In genomic region chr1:41507152-41507720, GRCh38 we compare ENCODE assay signal across 29 cellular contexts. TPM values are rescaled to one million over a fixed set of nuclear protein-coding genes. Genes with fewer than 3 reads are reported as not detected.
DNase-seq lines count a peak whose midpoint lies in the region; ATAC-seq and TF ChIP-seq lines count a peak whose summit lies in the region.
"Had no signal": no experiment of that assay in that cellular context is flagged by ENCODE, and none has a peak within 500 bp of the region (broad histone marks: within the 10 kb centered on the region; RNA-seq: fewer than 3 reads in every experiment).

No MANE protein-coding gene starts in this region.

- intact Hi-C loops in activated naive CD4-positive, alpha-beta T cell treated with anti-CD3 and anti-CD28 coated beads for 36 hours (cut with micrococcal nuclease) = no loop called here

- WGBS in endodermal cell (ENCODE audit: insufficient coverage in 1 of 2, insufficient read length in 1 of 2), 2 experiments = 86 to 87% methylated on average over 5 to 13 of the region's 13 CpGs

- H3K4me3 Mint-ChIP-seq in activated naive CD4-positive, alpha-beta T cell treated with anti-CD3 and anti-CD28 coated beads, Interleukin-2, amount 50 U/mL, for 24 hours = no peak overlapping the region
- H3K4me3 Mint-ChIP-seq in activated naive CD4-positive, alpha-beta T cell treated with anti-CD3 and anti-CD28 coated beads for 36 hours = no peak overlapping the region
- H3K4me3 Mint-ChIP-seq in endodermal cell (no peak overlapping the region), progenitor cell of endocrine pancreas (ENCODE audit: low read depth) (no peak overlapping the region)
- no peak overlapping the region for H3K4me3 Mint-ChIP-seq in stimulated activated effector memory CD8-positive, alpha-beta T cell treated with anti-CD3 and anti-CD28 coated beads, Interleukin-12 subunit alpha, Interleukin-12 subunit beta, amount 100 ng/mL, for 72 hours
- H3K4me3 Mint-ChIP-seq: activated CD4-positive, alpha-beta T cell treated with anti-CD3 and anti-CD28 coated beads, Interleukin-2, amount 10 ng/mL, durations not matched to agents 24 days and 14 days; activated T-cell treated with anti-CD3 and anti-CD28 coated beads, Interleukin-2, amount 50 U/mL, for 4 hours; nephron progenitor cell had no signal

- no peak overlapping the region for H3K4me3 ChIP-seq in SJCRH30
- H3K4me3 ChIP-seq in endodermal cell (ENCODE audit: low read length) = no peak overlapping the region
- H3K4me3 ChIP-seq: pancreas, Peyer's patch, smooth muscle cell, tibial nerve had no signal

- DNase-seq in activated naive CD4-positive, alpha-beta T cell treated with anti-CD3 and anti-CD28 coated beads for 36 hours = no peak
- DNase-seq in SJCRH30 = peak; percentile 88
- DNase-seq in endodermal cell = peak; percentile 56
- DNase-seq in stimulated activated effector memory CD8-positive, alpha-beta T cell treated with anti-CD3 and anti-CD28 coated beads, Interleukin-12 subunit alpha, Interleukin-12 subunit beta, amount 100 ng/mL, for 72 hours (ENCODE audit: low spot score in 2 of 2) = no peak
- no peak for DNase-seq in activated CD8-positive, alpha-beta memory T cell treated with anti-CD3 and anti-CD28 coated beads for 24 hours
- no peak for DNase-seq in progenitor cell of endocrine pancreas (ENCODE audit: low spot score, unreplicated experiment)
- DNase-seq: 8988T; activated CD4-positive, alpha-beta T cell treated with anti-CD3 and anti-CD28 coated beads, Interleukin-2, amount 10 ng/mL, durations not matched to agents 24 days and 14 days; activated T-cell treated with anti-CD3 and anti-CD28 coated beads, Interleukin-2, amount 50 U/mL, for 4 hours; amygdala; C1 segment of cervical spinal cord; COR-L47; DMS79; effector CD8-positive, alpha-beta T cell; GDM1; left colon; NCI-H1436; NCI-H2107; nephron progenitor cell; Peyer's patch; SW 1271; T-helper 9 cell had no signal

- H3K4me1 ChIP-seq in SJCRH30 (peaks cover 32% of the 10 kb centered on the region), endodermal cell (ENCODE audit: control insufficient read depth, insufficient read depth, low read length) (peaks cover 2% of the 10 kb centered on the region)
- H3K4me1 ChIP-seq: pancreas had no signal

- H3K9ac ChIP-seq in endodermal cell (ENCODE audit: extremely low read depth, low read length, poor library complexity, severe bottlenecking) = no peak overlapping the region

- no peaks in the 10 kb centered on the region for H3K4me1 Mint-ChIP-seq in activated naive CD4-positive, alpha-beta T cell treated with anti-CD3 and anti-CD28 coated beads, Interleukin-2, amount 50 U/mL, for 24 hours
- H3K4me1 Mint-ChIP-seq in activated naive CD4-positive, alpha-beta T cell treated with anti-CD3 and anti-CD28 coated beads for 36 hours (ENCODE audit: low read depth) = no peaks in the 10 kb centered on the region
- H3K4me1 Mint-ChIP-seq in endodermal cell = peaks cover 15% of the 10 kb centered on the region
- peaks cover 15% of the 10 kb centered on the region for H3K4me1 Mint-ChIP-seq in stimulated activated effector memory CD8-positive, alpha-beta T cell treated with anti-CD3 and anti-CD28 coated beads, Interleukin-12 subunit alpha, Interleukin-12 subunit beta, amount 100 ng/mL, for 72 hours
- no peaks in the 10 kb centered on the region for H3K4me1 Mint-ChIP-seq in progenitor cell of endocrine pancreas (ENCODE audit: low read depth)

- H3K27ac ChIP-seq in SJCRH30 = peak overlapping the region; percentile 18; the same call in 1 of the 2 replicates
- H3K27ac ChIP-seq in endodermal cell (ENCODE audit: low read depth, low read length) = no peak overlapping the region
- H3K27ac ChIP-seq: epithelial cell of prostate, pancreas, Peyer's patch had no signal

- peak overlapping the region; percentile 83 for H3K27ac Mint-ChIP-seq in activated naive CD4-positive, alpha-beta T cell treated with anti-CD3 and anti-CD28 coated beads, Interleukin-2, amount 50 U/mL, for 24 hours
- H3K27ac Mint-ChIP-seq in activated naive CD4-positive, alpha-beta T cell treated with anti-CD3 and anti-CD28 coated beads for 36 hours = no peak overlapping the region
- H3K27ac Mint-ChIP-seq in endodermal cell = no peak overlapping the region
- H3K27ac Mint-ChIP-seq in stimulated activated effector memory CD8-positive, alpha-beta T cell treated with anti-CD3 and anti-CD28 coated beads, Interleukin-12 subunit alpha, Interleukin-12 subunit beta, amount 100 ng/mL, for 72 hours = peak overlapping the region; percentile 34
- H3K27ac Mint-ChIP-seq in progenitor cell of endocrine pancreas = no peak overlapping the region
- H3K27ac Mint-ChIP-seq: activated CD4-positive, alpha-beta T cell treated with anti-CD3 and anti-CD28 coated beads, Interleukin-2, amount 10 ng/mL, durations not matched to agents 24 days and 14 days had no signal

- CTCF ChIA-PET in activated naive CD4-positive, alpha-beta T cell treated with anti-CD3 and anti-CD28 coated beads for 36 hours (lab: Charles Lee) = interaction anchor here (2.1 kb wide), 1 partner anchor 9 kb away, joined by 7 read pairs; no protein-coding TSS in a partner anchor

- H3K36me3 Mint-ChIP-seq in activated naive CD4-positive, alpha-beta T cell treated with anti-CD3 and anti-CD28 coated beads, Interleukin-2, amount 50 U/mL, for 24 hours = peaks cover 4% of the 10 kb centered on the region
- H3K36me3 Mint-ChIP-seq in activated naive CD4-positive, alpha-beta T cell treated with anti-CD3 and anti-CD28 coated beads for 36 hours (ENCODE audit: low read depth) = peaks cover 9% of the 10 kb centered on the region
- H3K36me3 Mint-ChIP-seq in endodermal cell (ENCODE audit: low read depth) = no peaks in the 10 kb centered on the region
- H3K36me3 Mint-ChIP-seq in stimulated activated effector memory CD8-positive, alpha-beta T cell treated with anti-CD3 and anti-CD28 coated beads, Interleukin-12 subunit alpha, Interleukin-12 subunit beta, amount 100 ng/mL, for 72 hours = peaks cover 70% of the 10 kb centered on the region
- H3K36me3 Mint-ChIP-seq in progenitor cell of endocrine pancreas (ENCODE audit: insufficient read depth) = no peaks in the 10 kb centered on the region

- H3K36me3 ChIP-seq in SJCRH30 = no peaks in the 10 kb centered on the region
- H3K36me3 ChIP-seq in endodermal cell (ENCODE audit: control insufficient read depth, insufficient read depth, low read length) = no peaks in the 10 kb centered on the region
- H3K36me3 ChIP-seq: pancreas, Peyer's patch had no signal

- H3K27me3 ChIP-seq in SJCRH30 (no peaks in the 10 kb centered on the region), endodermal cell (ENCODE audit: control insufficient read depth, insufficient read depth, low read length, poor library complexity, severe bottlenecking) (no peaks in the 10 kb centered on the region)
- H3K27me3 ChIP-seq: pancreas, Peyer's patch, tibial nerve had no signal

- no peaks in the 10 kb centered on the region for H3K27me3 Mint-ChIP-seq in activated naive CD4-positive, alpha-beta T cell treated with anti-CD3 and anti-CD28 coated beads, Interleukin-2, amount 50 U/mL, for 24 hours
- H3K27me3 Mint-ChIP-seq in activated naive CD4-positive, alpha-beta T cell treated with anti-CD3 and anti-CD28 coated beads for 36 hours (ENCODE audit: low read depth) = no peaks in the 10 kb centered on the region
- H3K27me3 Mint-ChIP-seq in endodermal cell (ENCODE audit: insufficient read depth) = no peaks in the 10 kb centered on the region
- H3K27me3 Mint-ChIP-seq in progenitor cell of endocrine pancreas = peaks cover 25% of the 10 kb centered on the region
- H3K27me3 Mint-ChIP-seq: activated CD4-positive, alpha-beta T cell treated with anti-CD3 and anti-CD28 coated beads, Interleukin-2, amount 10 ng/mL, durations not matched to agents 24 days and 14 days had no signal

- ATAC-seq in stimulated activated effector memory CD8-positive, alpha-beta T cell treated with anti-CD3 and anti-CD28 coated beads, Interleukin-12 subunit alpha, Interleukin-12 subunit beta, amount 100 ng/mL, for 72 hours = no peak
- ATAC-seq in GM21360 (IDR thresholded peaks at IDR 0.05; ENCODE audit: unreplicated experiment) = no peak
- ATAC-seq: left colon, pancreas had no signal

- H3K9me3 Mint-ChIP-seq in activated naive CD4-positive, alpha-beta T cell treated with anti-CD3 and anti-CD28 coated beads, Interleukin-2, amount 50 U/mL, for 24 hours = no peaks in the 10 kb centered on the region
- no peaks in the 10 kb centered on the region for H3K9me3 Mint-ChIP-seq in activated naive CD4-positive, alpha-beta T cell treated with anti-CD3 and anti-CD28 coated beads for 36 hours
- H3K9me3 Mint-ChIP-seq in endodermal cell (no peaks in the 10 kb centered on the region), progenitor cell of endocrine pancreas (ENCODE audit: low read depth) (no peaks in the 10 kb centered on the region)
- H3K9me3 Mint-ChIP-seq in stimulated activated effector memory CD8-positive, alpha-beta T cell treated with anti-CD3 and anti-CD28 coated beads, Interleukin-12 subunit alpha, Interleukin-12 subunit beta, amount 100 ng/mL, for 72 hours = no peaks in the 10 kb centered on the region
- H3K9me3 Mint-ChIP-seq: activated CD4-positive, alpha-beta T cell treated with anti-CD3 and anti-CD28 coated beads, Interleukin-2, amount 10 ng/mL, durations not matched to agents 24 days and 14 days; activated T-cell treated with anti-CD3 and anti-CD28 coated beads, Interleukin-2, amount 50 U/mL, for 4 hours; nephron progenitor cell had no signal

- H3K9me3 ChIP-seq in SJCRH30 (replicated peaks) (no peaks in the 10 kb centered on the region), endodermal cell (ENCODE audit: control insufficient read depth, low read length) (no peaks in the 10 kb centered on the region)
- H3K9me3 ChIP-seq: pancreas, Peyer's patch, tibial nerve had no signal

- TF ChIP-seq CTCF in endodermal cell (conservative IDR thresholded peaks at IDR 0.05) = peak; percentile 12
- TF ChIP-seq CTCF in progenitor cell of endocrine pancreas (IDR thresholded peaks at IDR 0.05; ENCODE audit: unreplicated experiment) = no peak

RNA-seq across cellular contexts. Expression of gene EDN2, which starts 22.8 kb away (rescaled TPM):
- total RNA-seq in activated naive CD4-positive, alpha-beta T cell treated with anti-CD3 and anti-CD28 coated beads for 36 hours = not detected
- 0.18 and 0.32 TPM in 2 replicates for total RNA-seq in SJCRH30 (2014; rRNA removed; shearing (Covaris generic))
- not detected for total RNA-seq in endodermal cell
- polyA plus RNA-seq in endodermal cell (2013, experiment 1 of 2) = 0.18 TPM
- not detected for polyA plus RNA-seq in endodermal cell (2013, experiment 2 of 2)
- total RNA-seq in progenitor cell of endocrine pancreas = not detected in 2 replicates
- total RNA-seq: activated CD4-positive, alpha-beta T cell treated with anti-CD3 and anti-CD28 coated beads, Interleukin-2, amount 10 ng/mL, durations not matched to agents 24 days and 14 days; activated T-cell treated with anti-CD3 and anti-CD28 coated beads, Interleukin-2, amount 50 U/mL, for 4 hours; LHCN-M2; smooth muscle cell had no signal
- polyA plus RNA-seq: smooth muscle cell had no signal

Comparison
In these comparisons a context has a peak if more than half of its experiments do, and no peak if none do; other contexts are left out.
1. H3K27ac Mint-ChIP-seq: peak in activated naive CD4-positive, alpha-beta T cell treated with anti-CD3 and anti-CD28 coated beads, Interleukin-2, amount 50 U/mL, for 24 hours (single experiment) and stimulated activated effector memory CD8-positive, alpha-beta T cell treated with anti-CD3 and anti-CD28 coated beads, Interleukin-12 subunit alpha, Interleukin-12 subunit beta, amount 100 ng/mL, for 72 hours (single experiment); none in activated naive CD4-positive, alpha-beta T cell treated with anti-CD3 and anti-CD28 coated beads for 36 hours (single experiment), endodermal cell (single experiment) and progenitor cell of endocrine pancreas (single experiment).
2. DNase-seq: peak in SJCRH30 (2 of 2) and endodermal cell (single experiment); none in activated naive CD4-positive, alpha-beta T cell treated with anti-CD3 and anti-CD28 coated beads for 36 hours (single experiment), stimulated activated effector memory CD8-positive, alpha-beta T cell treated with anti-CD3 and anti-CD28 coated beads, Interleukin-12 subunit alpha, Interleukin-12 subunit beta, amount 100 ng/mL, for 72 hours (0 of 2), activated CD8-positive, alpha-beta memory T cell treated with anti-CD3 and anti-CD28 coated beads for 24 hours (single experiment) and progenitor cell of endocrine pancreas (single experiment).